In genomic region chr14:78848234-78848820, GRCh38 we compare ENCODE assay signal across 8 cellular contexts.
DNase-seq lines count a peak whose midpoint lies in the region; ATAC-seq, FAIRE-seq and TF ChIP-seq lines count a peak whose summit lies in the region.
"Had no signal": no experiment of that assay in that cellular context is flagged by ENCODE, and none has a peak within 500 bp of the region (broad histone marks: within the 10 kb centered on the region; RNA-seq: fewer than 3 reads in every experiment).

No MANE protein-coding gene starts in this region.

- peak; percentile 51 for TF ChIP-seq RAD21 in GM12878 (IDR thresholded peaks at IDR 0.05; ENCODE audit: insufficient read depth, low read depth, low read length)

- DNase-seq in EL (peak; percentile 41), GM19240 (ENCODE audit: insufficient read length, low spot score) (peak; percentile 3), NCI-H526 treated with DMSO at 0.1 percent for 48 hours (lab: John Stamatoyannopoulos, UW) (peak; percentile 23), GM12878 (ENCODE audit: low read depth, low spot score) (no peak), keratinocyte (ENCODE audit: low read depth, low spot score) (no peak), upper lobe of right lung (no peak)
- DNase-seq: activated naive CD8-positive, alpha-beta T cell treated with anti-CD3 and anti-CD28 coated beads, Interleukin-2, amount 10 ng/mL, durations not matched to agents 7 days and 5 days had no signal

- intact Hi-C loops in GM12878 (cut with micrococcal nuclease; ENCODE audit: unreplicated experiment), result no loop called here
- intact Hi-C loops in upper lobe of right lung (cut with DNase I), result no loop called here

- no TSS peak for BruUV-seq in GM12878 (replicated peaks; lab: Mats Ljungman, UMichigan)

- H3K36me3 ChIP-seq in GM12878 (ENCODE audit: control insufficient read depth in 2 of 2, insufficient read depth in 2 of 2, low read length in 1 of 2) (no peaks in the 10 kb centered on the region), keratinocyte (ENCODE audit: control insufficient read depth in 2 of 2, extremely low read depth in 1 of 2, insufficient read depth in 2 of 2, low read length in 2 of 2) (no peaks in the 10 kb centered on the region), upper lobe of right lung (no peaks in the 10 kb centered on the region)

- H3K27me3 ChIP-seq in GM12878 (replicated peaks in 1 of 2; ENCODE audit: control insufficient read depth in 2 of 2, insufficient read depth in 2 of 2, low read length in 1 of 2) (no peaks in the 10 kb centered on the region), keratinocyte (ENCODE audit: control insufficient read depth, extremely low read depth, insufficient read depth, low read length) (no peaks in the 10 kb centered on the region), upper lobe of right lung (no peaks in the 10 kb centered on the region)

- H3K4me2 ChIP-seq in GM12878 (ENCODE audit: control insufficient read depth, insufficient read depth) (no peak overlapping the region), keratinocyte (ENCODE audit: control insufficient read depth, extremely low read depth, insufficient read depth, low read depth, low read length) (no peak overlapping the region)

- H3K4me3 ChIP-seq in GM12878 (no peak overlapping the region), keratinocyte (ENCODE audit: control insufficient read depth in 2 of 3, extremely low read depth in 1 of 3, insufficient read depth in 2 of 3, low read depth in 1 of 3, low read length in 3 of 3) (no peak overlapping the region), upper lobe of right lung (no peak overlapping the region)

- H3K27ac ChIP-seq in GM12878 (ENCODE audit: control insufficient read depth, insufficient read depth) (no peak overlapping the region), keratinocyte (ENCODE audit: control insufficient read depth, insufficient read depth, low read length) (no peak overlapping the region), upper lobe of right lung (no peak overlapping the region)

- POLR2A ChIA-PET in GM12878 (lab: Charles Lee), result no interaction called here

- H3K9ac ChIP-seq in GM12878 (ENCODE audit: control insufficient read depth, insufficient read depth, low read length) (no peak overlapping the region), keratinocyte (ENCODE audit: control insufficient read depth, extremely low read depth, insufficient read depth, low read length) (no peak overlapping the region)

- peak; percentile 88 for ATAC-seq in HG03196 (IDR thresholded peaks at IDR 0.05; ENCODE audit: unreplicated experiment)
- ATAC-seq in GM12878, result peak; percentile 94
- ATAC-seq in upper lobe of right lung, result peak; percentile 85

- H3K4me1 ChIP-seq in GM12878 (ENCODE audit: control insufficient read depth, insufficient read depth, low read length) (no peaks in the 10 kb centered on the region), keratinocyte (ENCODE audit: control insufficient read depth, extremely low read depth, insufficient read depth, low read length) (no peaks in the 10 kb centered on the region), upper lobe of right lung (no peaks in the 10 kb centered on the region)

- FAIRE-seq in GM12878 (lab: Jason Lieb, UNC) (no peak), keratinocyte (lab: Jason Lieb, UNC) (peak; percentile 34)

- 2% methylated on average over 6 of the region's 6 CpGs for WGBS in GM12878 (ENCODE audit: insufficient coverage, insufficient replicate concordance, low lambda C conversion rate, missing lambda C conversion rate)

- H3K9me3 ChIP-seq in GM12878 (replicated peaks; ENCODE audit: control insufficient read depth, insufficient read depth, low read length) (no peaks in the 10 kb centered on the region), keratinocyte (ENCODE audit: control insufficient read depth, low read depth, low read length) (no peaks in the 10 kb centered on the region), upper lobe of right lung (no peaks in the 10 kb centered on the region)

- dilution Hi-C loops in keratinocyte (cut with MboI; ENCODE audit: extremely low pct_ligation_motif_present, low sequenced_read_pairs), result no loop called here

- H4K20me1 ChIP-seq in GM12878 (ENCODE audit: control insufficient read depth, insufficient read depth) (no peaks in the 10 kb centered on the region), keratinocyte (ENCODE audit: control insufficient read depth, extremely low read depth, insufficient read depth, low read length) (no peaks in the 10 kb centered on the region)

- TF ChIP-seq EP300 in GM12878 (IDR thresholded peaks at IDR 0.05; ENCODE audit: borderline replicate concordance in 1 of 2, control insufficient read depth in 1 of 2, low read depth in 2 of 2, low read length in 2 of 2), result no peak

- peak; percentile 73 to 92 (median 85) for TF ChIP-seq CTCF in GM12878 (IDR thresholded peaks at IDR 0.05 in 2 of 3, conservative IDR thresholded peaks at IDR 0.05 in 1 of 3; ENCODE audit: control insufficient read depth in 2 of 3, extremely low read depth in 1 of 3, insufficient read depth in 1 of 3, low read depth in 3 of 3, low read length in 3 of 3)
- TF ChIP-seq CTCF in keratinocyte (optimal IDR thresholded peaks at IDR 0.05 in 1 of 3, IDR thresholded peaks at IDR 0.05 in 1 of 3, conservative IDR thresholded peaks at IDR 0.05 in 1 of 3; ENCODE audit: extremely low read depth in 1 of 3, insufficient read depth in 2 of 3, low read length in 3 of 3), result peak; percentile 88 to 98 (median 94)
- TF ChIP-seq CTCF in upper lobe of right lung (IDR thresholded peaks at IDR 0.05), result peak; percentile 82

- RAD21 ChIA-PET in GM12878 (lab: Charles Lee; ENCODE audit: unreplicated experiment), result no interaction called here

- CTCF ChIA-PET in GM12878 (lab: Yijun Ruan, JAX), result interaction anchor here (0.7 to 2.3 kb wide), 7 partner anchors 10 to 483 kb away, joined by 3 to 8 read pairs (median 4); no protein-coding TSS in a partner anchor

- no peaks in the 10 kb centered on the region for H3K9me1 ChIP-seq in keratinocyte (ENCODE audit: control insufficient read depth, extremely low read depth, insufficient read depth, low read length)

- SMC1A ChIA-PET in GM12878 (lab: Charles Lee; ENCODE audit: uncharacterized antibody, unreplicated experiment), result interaction anchor here (1.1 kb wide), 1 partner anchor 9 kb away, joined by 3 read pairs; no protein-coding TSS in a partner anchor

- in situ Hi-C loops in GM12878 (cut with MboI), result no loop called here

- H3K79me2 ChIP-seq in GM12878 (ENCODE audit: control insufficient read depth, insufficient read depth, low read length) (no peaks in the 10 kb centered on the region), keratinocyte (ENCODE audit: control insufficient read depth, insufficient read depth, low read length) (no peaks in the 10 kb centered on the region)

- TF ChIP-seq POLR2A in GM12878 (IDR thresholded peaks at IDR 0.05; ENCODE audit: low read depth, low read length), result no peak

- H2AFZ ChIP-seq in GM12878 (ENCODE audit: control insufficient read depth, low read depth, low read length) (no peak overlapping the region), keratinocyte (ENCODE audit: control insufficient read depth, low read length) (no peak overlapping the region)

TF ChIP-seq in GM12878, 131 proteins besides CTCF, POLR2A, EP300 and RAD21:
- TF ChIP-seq IRF4 (IDR thresholded peaks at IDR 0.05; ENCODE audit: low read depth, low read length) (no peak), SMC3 (IDR thresholded peaks at IDR 0.05; ENCODE audit: borderline replicate concordance, low read length) (peak; percentile 37; the same call in 1 of the 2 replicates), YY1 (IDR thresholded peaks at IDR 0.05; ENCODE audit: low read depth, low read length) (0 out of 2 replicates have a peak, but pooled peaks have one; percentile 19)
TF ChIP-seq in GM12878: peak in this region for 2.

Comparison
In these comparisons a context has a peak if more than half of its experiments do, and no peak if none do; other contexts are left out.
1. DNase-seq: peak in EL (single experiment), GM19240 (single experiment) and NCI-H526 treated with DMSO at 0.1 percent for 48 hours (single experiment); none in GM12878 (single experiment), keratinocyte (single experiment) and upper lobe of right lung (single experiment).
2. Peak in every context shown above with its lines, with median percentiles within 50 percentile points of each other: ATAC-seq and CTCF ChIP-seq.